25 cellular contexts compared by ENCODE assay signal in the genomic region with DNA sequence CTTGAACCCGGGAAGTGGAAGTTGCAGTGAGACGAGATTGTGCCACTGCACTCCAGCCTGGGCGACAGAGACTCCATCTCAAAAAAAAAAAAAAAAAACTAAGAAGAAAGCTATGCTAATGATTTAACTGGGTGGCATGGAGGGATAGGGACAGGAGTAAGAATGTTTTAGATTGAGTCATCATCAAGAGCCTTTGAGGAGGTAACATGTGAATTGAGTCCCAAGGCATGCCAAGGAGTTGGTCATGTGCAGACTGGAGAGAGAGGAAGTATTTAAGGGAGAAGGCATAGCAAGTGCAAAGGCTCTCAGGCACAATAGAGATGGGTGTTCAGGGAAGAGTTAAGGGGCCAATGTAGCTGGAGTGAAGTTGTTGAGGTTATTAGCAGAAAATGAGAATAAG. TPM values are rescaled to one million over a fixed set of nuclear protein-coding genes. Genes with fewer than 3 reads are reported as not detected.
DNase-seq lines count a peak whose midpoint lies in the region; ATAC-seq and TF ChIP-seq lines count a peak whose summit lies in the region.
"Had no signal": no experiment of that assay in that cellular context is flagged by ENCODE, and none has a peak within 500 bp of the region (broad histone marks: within the 10 kb centered on the region; RNA-seq: fewer than 3 reads in every experiment).

No MANE protein-coding gene starts in this region.

- no peak overlapping the region for H3K4me3 Mint-ChIP-seq in HFFc6
- H3K4me3 Mint-ChIP-seq: activated naive CD4-positive, alpha-beta T cell treated with anti-CD3 and anti-CD28 coated beads, Interleukin-2, amount 10 ng/mL, durations not matched to agents 7 days and 5 days; activated T-cell treated with anti-CD3 and anti-CD28 coated beads, Interleukin-2, amount 50 U/mL, for 72 hours; mesothelial cell of epicardium; natural killer cell treated with Interleukin-12 subunit alpha and Interleukin-12 subunit beta and Interleukin-15 and Interleukin-18, amount 100 ng/mL, for 72 hours had no signal

- ATAC-seq in GM19467 (IDR thresholded peaks at IDR 0.05; ENCODE audit: unreplicated experiment) (no peak), GM21447 (IDR thresholded peaks at IDR 0.05; ENCODE audit: unreplicated experiment) (no peak)
- ATAC-seq: activated T-cell treated with anti-CD3 and anti-CD28 coated beads, Interleukin-2, amount 50 U/mL, for 72 hours; left cardiac atrium; natural killer cell treated with Interleukin-12 subunit alpha and Interleukin-12 subunit beta and Interleukin-15 and Interleukin-18, amount 100 ng/mL, for 72 hours; sciatic nerve had no signal

- in situ Hi-C loops in ACHN (cut with HindIII; ENCODE audit: low pct_ligation_motif_present, low pct_unique_long_range_greater_than_20kb, low sequenced_read_pairs) = no loop called here

- H3K9me3 Mint-ChIP-seq in HFFc6 = no peaks in the 10 kb centered on the region; the same call in 1 of the 2 replicates
- H3K9me3 Mint-ChIP-seq: activated naive CD4-positive, alpha-beta T cell treated with anti-CD3 and anti-CD28 coated beads, Interleukin-2, amount 10 ng/mL, durations not matched to agents 7 days and 5 days; natural killer cell treated with Interleukin-12 subunit alpha and Interleukin-12 subunit beta and Interleukin-15 and Interleukin-18, amount 100 ng/mL, for 72 hours had no signal

- H3K4me3 ChIP-seq in kidney epithelial cell (ENCODE audit: low read depth, low read length) = no peak overlapping the region
- H3K4me3 ChIP-seq: dorsolateral prefrontal cortex, SJSA1 had no signal

- no peaks in the 10 kb centered on the region for H3K27me3 ChIP-seq in kidney epithelial cell (ENCODE audit: control insufficient read depth, insufficient read depth, low read length)
- H3K27me3 ChIP-seq: SJSA1 had no signal

- peaks cover 50% of the 10 kb centered on the region for H3K4me1 Mint-ChIP-seq in HFFc6 (ENCODE audit: low read depth)
- H3K4me1 Mint-ChIP-seq: activated naive CD4-positive, alpha-beta T cell treated with anti-CD3 and anti-CD28 coated beads, Interleukin-2, amount 10 ng/mL, durations not matched to agents 7 days and 5 days had no signal

- no peaks in the 10 kb centered on the region; the same call in 1 of the 2 replicates for H3K27me3 Mint-ChIP-seq in HFFc6 (ENCODE audit: insufficient read depth)

- TF ChIP-seq CTCF in HFFc6 (IDR thresholded peaks at IDR 0.05) (no peak), kidney epithelial cell (IDR thresholded peaks at IDR 0.05; ENCODE audit: insufficient read depth, low read length, poor library complexity, severe bottlenecking) (no peak)

- no peaks in the 10 kb centered on the region for H3K36me3 ChIP-seq in kidney epithelial cell (ENCODE audit: control insufficient read depth, insufficient read depth, low read length)
- H3K36me3 ChIP-seq: SJSA1 had no signal

- H3K36me3 Mint-ChIP-seq in HFFc6 (ENCODE audit: low read depth) = peaks cover 39% of the 10 kb centered on the region
- H3K36me3 Mint-ChIP-seq: activated naive CD4-positive, alpha-beta T cell treated with anti-CD3 and anti-CD28 coated beads, Interleukin-2, amount 10 ng/mL, durations not matched to agents 7 days and 5 days; natural killer cell treated with Interleukin-12 subunit alpha and Interleukin-12 subunit beta and Interleukin-15 and Interleukin-18, amount 100 ng/mL, for 72 hours had no signal

- peak overlapping the region; percentile 63 for H3K27ac Mint-ChIP-seq in HFFc6
- H3K27ac Mint-ChIP-seq: activated naive CD4-positive, alpha-beta T cell treated with anti-CD3 and anti-CD28 coated beads, Interleukin-2, amount 10 ng/mL, durations not matched to agents 7 days and 5 days; activated T-cell treated with anti-CD3 and anti-CD28 coated beads, Interleukin-2, amount 50 U/mL, for 72 hours; mesothelial cell of epicardium; natural killer cell treated with Interleukin-12 subunit alpha and Interleukin-12 subunit beta and Interleukin-15 and Interleukin-18, amount 100 ng/mL, for 72 hours had no signal

- DNase-seq in ACHN = peak; percentile 79
- DNase-seq in HFFc6 = peak; percentile 53
- DNase-seq in astrocyte of the hippocampus (ENCODE audit: low read depth, low spot score) = peak; percentile 59
- peak; percentile 82 for DNase-seq in kidney epithelial cell (ENCODE audit: low read depth)
- DNase-seq in RKO (ENCODE audit: low spot score) = no peak
- no peak for DNase-seq in NCI-H187 treated with DMSO at 0.1 percent for 48 hours (lab: John Stamatoyannopoulos, UW)
- DNase-seq: activated CD4-positive, alpha-beta T cell treated with anti-CD3 and anti-CD28 coated beads for 48 hours; activated naive CD4-positive, alpha-beta T cell treated with anti-CD3 and anti-CD28 coated beads, Interleukin-2, amount 10 ng/mL, durations not matched to agents 7 days and 5 days; activated T-cell treated with anti-CD3 and anti-CD28 coated beads, Interleukin-2, amount 50 U/mL, for 72 hours; anterior cingulate cortex; C1 segment of cervical spinal cord; dorsolateral prefrontal cortex; erythroblast; left cardiac atrium; NCI-H1694 treated with DMSO at 0.1 percent for 48 hours; NCI-H2227 treated with DMSO at 0.1 percent for 48 hours; NCI-H82; OCI-M1 had no signal

RNA-seq across cellular contexts. Expression of gene BNC1, which starts 9.1 kb away (rescaled TPM):
- total RNA-seq in HFFc6 (2021; fragmentation: NEBNext Ultra II Directional; extraction: Animal tissue kit (Norgen Biotek cat#: 25700)) = 10 to 100 TPM in 5 of 6 experiments, 1 to 10 TPM in 1; 8.8 to 17.5 (median 14.0) TPM
- total RNA-seq in kidney epithelial cell = 21.3 and 25.4 TPM in 2 replicates
- total RNA-seq: activated T-cell treated with anti-CD3 and anti-CD28 coated beads, Interleukin-2, amount 50 U/mL, for 72 hours; natural killer cell treated with Interleukin-12 subunit alpha and Interleukin-12 subunit beta and Interleukin-15 and Interleukin-18, amount 100 ng/mL, for 72 hours; T-helper 1 cell treated with Interleukin-12 subunit alpha and Interleukin-12 subunit beta and Interleukin-4 antibody, amounts not matched to agents 30 ng/mL and 1 ng/mL, for 36 hours had no signal

Comparison
In these comparisons a context has a peak if more than half of its experiments do, and no peak if none do; other contexts are left out.
1. DNase-seq: peak in ACHN (single experiment), HFFc6 (single experiment), astrocyte of the hippocampus (single experiment) and kidney epithelial cell (single experiment); none in RKO (single experiment) and NCI-H187 treated with DMSO at 0.1 percent for 48 hours (single experiment).